40 cellular contexts compared by ENCODE assay signal in genomic region chr7:13226385-13226784, GRCh38.
"Had no signal": no experiment of that assay in that cellular context is flagged by ENCODE, and none has a peak within 500 bp of the region (broad histone marks: within the 10 kb centered on the region; RNA-seq: fewer than 3 reads in every experiment).

No MANE protein-coding gene starts in this region.

- H3K4me1 Mint-ChIP-seq: activated naive CD4-positive, alpha-beta T cell treated with anti-CD3 and anti-CD28 coated beads, Interleukin-2, amount 10 ng/mL, durations not matched to agents 7 days and 5 days; activated naive CD4-positive, alpha-beta T cell treated with anti-CD3 and anti-CD28 coated beads, Interleukin-2, amount 50 U/mL, for 24 hours; activated naive CD8-positive, alpha-beta T cell treated with anti-CD3 and anti-CD28 coated beads for 36 hours; activated naive CD8-positive, alpha-beta T cell treated with anti-CD3 and anti-CD28 coated beads, Interleukin-2, amount 10 ng/mL, durations not matched to agents 7 days and 5 days; activated naive CD8-positive, alpha-beta T cell treated with anti-CD3 and anti-CD28 coated beads, Interleukin-2, amount 50 U/mL, for 24 hours; activated T-helper 17 cell treated with anti-CD3 and anti-CD28 coated beads, Interleukin-2, amount 50 U/mL, for 72 hours; central memory CD8-positive, alpha-beta T cell had no signal

- H3K4me1 ChIP-seq: adrenal gland, ascending aorta, body of pancreas, breast epithelium had no signal

- H3K27me3 Mint-ChIP-seq: activated naive CD4-positive, alpha-beta T cell treated with anti-CD3 and anti-CD28 coated beads, Interleukin-2, amount 10 ng/mL, durations not matched to agents 7 days and 5 days; activated naive CD4-positive, alpha-beta T cell treated with anti-CD3 and anti-CD28 coated beads, Interleukin-2, amount 50 U/mL, for 24 hours; activated naive CD8-positive, alpha-beta T cell treated with anti-CD3 and anti-CD28 coated beads, Interleukin-2, amount 10 ng/mL, durations not matched to agents 7 days and 5 days; activated T-cell treated with anti-CD3 and anti-CD28 coated beads, Interleukin-2, amount 50 U/mL, for 24 hours; central memory CD8-positive, alpha-beta T cell had no signal

- H3K9me3 Mint-ChIP-seq: activated naive CD4-positive, alpha-beta T cell treated with anti-CD3 and anti-CD28 coated beads for 36 hours; activated naive CD4-positive, alpha-beta T cell treated with anti-CD3 and anti-CD28 coated beads, Interleukin-2, amount 10 ng/mL, durations not matched to agents 7 days and 5 days; activated naive CD4-positive, alpha-beta T cell treated with anti-CD3 and anti-CD28 coated beads, Interleukin-2, amount 50 U/mL, for 24 hours; activated naive CD4-positive, alpha-beta T cell treated with anti-CD3 and anti-CD28 coated beads, Interleukin-2, amount 50 U/mL, for 72 hours; activated naive CD8-positive, alpha-beta T cell treated with anti-CD3 and anti-CD28 coated beads for 36 hours; activated naive CD8-positive, alpha-beta T cell treated with anti-CD3 and anti-CD28 coated beads, Interleukin-2, amount 10 ng/mL, durations not matched to agents 7 days and 5 days; activated naive CD8-positive, alpha-beta T cell treated with anti-CD3 and anti-CD28 coated beads, Interleukin-2, amount 50 U/mL, for 24 hours; activated T-cell treated with anti-CD3 and anti-CD28 coated beads, Interleukin-2, amount 50 U/mL, for 24 hours; activated T-cell treated with anti-CD3 and anti-CD28 coated beads, Interleukin-2, amount 50 U/mL, for 4 hours; activated T-cell treated with anti-CD3 and anti-CD28 coated beads, Interleukin-2, amount 50 U/mL, for 72 hours; activated T-helper 1 cell treated with anti-CD3 and anti-CD28 coated beads, Interleukin-12 subunit alpha, Interleukin-12 subunit beta, Interleukin-2, Interleukin-4 antibody, amounts not matched to agents 30 ng/mL and 10 ng/mL and 1 ng/mL, durations not matched to agents 14 hours and 24 hours and 36 hours; activated T-helper 17 cell treated with anti-CD3 and anti-CD28 coated beads, Interleukin-2, amount 50 U/mL, for 72 hours; activated T-helper 2 cell treated with anti-CD3 and anti-CD28 coated beads, Interferon-gamma antibody, Interleukin-2, Interleukin-4, amounts not matched to agents 10 μg/mL and 5 μg/mL and 100 μg/mL, durations not matched to agents 14 hours and 24 hours and 36 hours; central memory CD8-positive, alpha-beta T cell had no signal

- H3K4me3 Mint-ChIP-seq: activated naive CD4-positive, alpha-beta T cell treated with anti-CD3 and anti-CD28 coated beads for 36 hours; activated naive CD4-positive, alpha-beta T cell treated with anti-CD3 and anti-CD28 coated beads, Interleukin-2, amount 10 ng/mL, durations not matched to agents 7 days and 5 days; activated naive CD4-positive, alpha-beta T cell treated with anti-CD3 and anti-CD28 coated beads, Interleukin-2, amount 50 U/mL, for 24 hours; activated naive CD8-positive, alpha-beta T cell; activated naive CD8-positive, alpha-beta T cell treated with anti-CD3 and anti-CD28 coated beads for 36 hours; activated naive CD8-positive, alpha-beta T cell treated with anti-CD3 and anti-CD28 coated beads, Interleukin-2, amount 10 ng/mL, durations not matched to agents 7 days and 5 days; activated naive CD8-positive, alpha-beta T cell treated with anti-CD3 and anti-CD28 coated beads, Interleukin-2, amount 50 U/mL, for 24 hours; activated T-cell treated with anti-CD3 and anti-CD28 coated beads, Interleukin-2, amount 50 U/mL, for 24 hours; activated T-cell treated with anti-CD3 and anti-CD28 coated beads, Interleukin-2, amount 50 U/mL, for 4 hours; activated T-cell treated with anti-CD3 and anti-CD28 coated beads, Interleukin-2, amount 50 U/mL, for 72 hours; activated T-helper 1 cell treated with anti-CD3 and anti-CD28 coated beads, Interleukin-12 subunit alpha, Interleukin-12 subunit beta, Interleukin-2, Interleukin-4 antibody, amounts not matched to agents 30 ng/mL and 10 ng/mL and 1 ng/mL, durations not matched to agents 14 hours and 24 hours and 36 hours; activated T-helper 17 cell treated with anti-CD3 and anti-CD28 coated beads, Interleukin-2, amount 50 U/mL, for 72 hours; brain; central memory CD8-positive, alpha-beta T cell had no signal

- H3K27ac ChIP-seq: adrenal gland, ascending aorta, body of pancreas, brain microvascular endothelial cell, breast epithelium, cardiac muscle cell had no signal

- H3K27ac Mint-ChIP-seq: activated naive CD4-positive, alpha-beta T cell treated with anti-CD3 and anti-CD28 coated beads for 36 hours; activated naive CD4-positive, alpha-beta T cell treated with anti-CD3 and anti-CD28 coated beads, Interleukin-2, amount 10 ng/mL, durations not matched to agents 7 days and 5 days; activated naive CD4-positive, alpha-beta T cell treated with anti-CD3 and anti-CD28 coated beads, Interleukin-2, amount 50 U/mL, for 24 hours; activated naive CD4-positive, alpha-beta T cell treated with anti-CD3 and anti-CD28 coated beads, Interleukin-2, amount 50 U/mL, for 72 hours; activated naive CD8-positive, alpha-beta T cell; activated naive CD8-positive, alpha-beta T cell treated with anti-CD3 and anti-CD28 coated beads for 36 hours; activated naive CD8-positive, alpha-beta T cell treated with anti-CD3 and anti-CD28 coated beads, Interleukin-2, amount 10 ng/mL, durations not matched to agents 7 days and 5 days; activated naive CD8-positive, alpha-beta T cell treated with anti-CD3 and anti-CD28 coated beads, Interleukin-2, amount 50 U/mL, for 24 hours; activated T-cell treated with anti-CD3 and anti-CD28 coated beads, Interleukin-2, amount 50 U/mL, for 24 hours; activated T-cell treated with anti-CD3 and anti-CD28 coated beads, Interleukin-2, amount 50 U/mL, for 72 hours; activated T-helper 1 cell treated with anti-CD3 and anti-CD28 coated beads, Interleukin-12 subunit alpha, Interleukin-12 subunit beta, Interleukin-2, Interleukin-4 antibody, amounts not matched to agents 30 ng/mL and 10 ng/mL and 1 ng/mL, durations not matched to agents 14 hours and 24 hours and 36 hours; activated T-helper 17 cell treated with anti-CD3 and anti-CD28 coated beads, Interleukin-2, amount 50 U/mL, for 72 hours; activated T-helper 2 cell treated with anti-CD3 and anti-CD28 coated beads, Interferon-gamma antibody, Interleukin-2, Interleukin-4, amounts not matched to agents 10 μg/mL and 5 μg/mL and 100 μg/mL, durations not matched to agents 14 hours and 24 hours and 36 hours; brain had no signal

- H3K27me3 ChIP-seq: adrenal gland, ascending aorta, body of pancreas, brain microvascular endothelial cell, breast epithelium, cardiac muscle cell had no signal

- FAIRE-seq: astrocyte, bronchial epithelial cell had no signal

- ATAC-seq: activated naive CD4-positive, alpha-beta T cell treated with anti-CD3 and anti-CD28 coated beads, Interleukin-2, amount 50 U/mL, for 72 hours; activated naive CD8-positive, alpha-beta T cell treated with anti-CD3 and anti-CD28 coated beads, Interleukin-2, amount 50 U/mL, for 24 hours; activated T-cell treated with anti-CD3 and anti-CD28 coated beads, Interleukin-2, amount 50 U/mL, for 4 hours; activated T-cell treated with anti-CD3 and anti-CD28 coated beads, Interleukin-2, amount 50 U/mL, for 72 hours; activated T-helper 17 cell treated with anti-CD3 and anti-CD28 coated beads, Interleukin-2, amount 50 U/mL, for 72 hours; body of pancreas had no signal

- H3K9me3 ChIP-seq: adrenal gland, ascending aorta, body of pancreas, breast epithelium had no signal

- H3K4me3 ChIP-seq: adrenal gland, ascending aorta, body of pancreas, breast epithelium, cardiac muscle cell had no signal

- H3K36me3 Mint-ChIP-seq: activated naive CD4-positive, alpha-beta T cell treated with anti-CD3 and anti-CD28 coated beads, Interleukin-2, amount 10 ng/mL, durations not matched to agents 7 days and 5 days; activated naive CD4-positive, alpha-beta T cell treated with anti-CD3 and anti-CD28 coated beads, Interleukin-2, amount 50 U/mL, for 24 hours; activated naive CD4-positive, alpha-beta T cell treated with anti-CD3 and anti-CD28 coated beads, Interleukin-2, amount 50 U/mL, for 72 hours; activated naive CD8-positive, alpha-beta T cell; activated naive CD8-positive, alpha-beta T cell treated with anti-CD3 and anti-CD28 coated beads for 36 hours; activated naive CD8-positive, alpha-beta T cell treated with anti-CD3 and anti-CD28 coated beads, Interleukin-2, amount 10 ng/mL, durations not matched to agents 7 days and 5 days; brain had no signal

- DNase-seq: activated effector memory CD4-positive, alpha-beta T cell treated with anti-CD3 and anti-CD28 coated beads, Interleukin-2, amount 50 U/mL, for 16 hours; activated effector memory CD4-positive, alpha-beta T cell treated with Interleukin-2 at 50 U/mL for 16 hours; activated gamma-delta T cell; activated gamma-delta T cell treated with Interleukin-2 at 50 U/mL for 16 hours; activated naive CD4-positive, alpha-beta T cell; activated naive CD4-positive, alpha-beta T cell treated with anti-CD3 and anti-CD28 coated beads for 36 hours; activated naive CD4-positive, alpha-beta T cell treated with anti-CD3 and anti-CD28 coated beads, Interleukin-2, amount 10 ng/mL, durations not matched to agents 7 days and 5 days; activated naive CD4-positive, alpha-beta T cell treated with anti-CD3 and anti-CD28 coated beads, Interleukin-2, amount 50 U/mL, for 16 hours; activated naive CD4-positive, alpha-beta T cell treated with Interleukin-2 at 50 U/mL for 16 hours; activated naive CD8-positive, alpha-beta T cell treated with anti-CD3 and anti-CD28 coated beads for 36 hours; activated naive CD8-positive, alpha-beta T cell treated with anti-CD3 and anti-CD28 coated beads, Interleukin-2, amount 10 ng/mL, durations not matched to agents 7 days and 5 days; activated naive CD8-positive, alpha-beta T cell treated with anti-CD3 and anti-CD28 coated beads, Interleukin-2, amount 50 U/mL, for 24 hours; activated T-cell treated with anti-CD3 and anti-CD28 coated beads, Interleukin-2, amount 50 U/mL, for 1 hour; activated T-cell treated with anti-CD3 and anti-CD28 coated beads, Interleukin-2, amount 50 U/mL, for 24 hours; activated T-cell treated with anti-CD3 and anti-CD28 coated beads, Interleukin-2, amount 50 U/mL, for 4 hours; activated T-cell treated with anti-CD3 and anti-CD28 coated beads, Interleukin-2, amount 50 U/mL, for 48 hours; activated T-cell treated with anti-CD3 and anti-CD28 coated beads, Interleukin-2, amount 50 U/mL, for 72 hours; adrenal gland; amniotic stem cell; amygdala; anterior cingulate cortex; aorta; body of pancreas; brain microvascular endothelial cell; caudate nucleus; central memory CD4-positive, alpha-beta T cell; cerebellar nuclear complex had no signal

- H3K36me3 ChIP-seq: adrenal gland, ascending aorta, brain microvascular endothelial cell, breast epithelium, cardiac muscle cell had no signal
